In genomic region chr7:635227-635626, GRCh38 we compare ENCODE assay signal across 20 cellular contexts.
"Had no signal": no experiment of that assay in that cellular context is flagged by ENCODE, and none has a peak within 500 bp of the region (broad histone marks: within the 10 kb centered on the region; RNA-seq: fewer than 3 reads in every experiment).

No MANE protein-coding gene starts in this region.

- DNase-seq: activated CD4-positive, alpha-beta T cell treated with anti-CD3 and anti-CD28 coated beads, Interleukin-2, amount 10 ng/mL, durations not matched to agents 7 days and 5 days; activated naive CD4-positive, alpha-beta T cell; activated T-cell treated with anti-CD3 and anti-CD28 coated beads, Interleukin-2, amount 50 U/mL, for 1 hour; amniotic stem cell; effector memory CD8-positive, alpha-beta T cell; islet precursor cell; stimulated activated CD4-positive, alpha-beta T cell treated with anti-CD3 and anti-CD28 coated beads, Interleukin-4, amount 100 ng/mL, for 1 hour; substantia nigra; thyroid gland had no signal

- H3K4me1 Mint-ChIP-seq: memory B cell, nephron had no signal

- H3K4me3 ChIP-seq: breast epithelium, dorsolateral prefrontal cortex, thyroid gland had no signal

- H3K9me3 ChIP-seq: breast epithelium, thyroid gland had no signal

- H2AFZ ChIP-seq: parathyroid adenoma had no signal

- H3K4me3 Mint-ChIP-seq: activated CD4-positive, alpha-beta T cell treated with anti-CD3 and anti-CD28 coated beads, Interleukin-2, amount 10 ng/mL, durations not matched to agents 7 days and 5 days; activated naive CD8-positive, alpha-beta T cell; central memory CD8-positive, alpha-beta T cell; effector memory CD8-positive, alpha-beta T cell; memory B cell; nephron; stimulated activated naive CD8-positive, alpha-beta T cell treated with anti-CD3 and anti-CD28 coated beads, Interleukin-15, Interleukin-2, amounts not matched to agents 100 ng/mL and 50 ng/mL, for 24 hours had no signal

- H3K79me2 ChIP-seq: parathyroid adenoma had no signal

- H3K27ac Mint-ChIP-seq: activated CD4-positive, alpha-beta T cell treated with anti-CD3 and anti-CD28 coated beads, Interleukin-2, amount 10 ng/mL, durations not matched to agents 7 days and 5 days; activated naive CD8-positive, alpha-beta T cell; effector memory CD8-positive, alpha-beta T cell; memory B cell; nephron; stimulated activated naive CD8-positive, alpha-beta T cell treated with anti-CD3 and anti-CD28 coated beads, Interleukin-15, Interleukin-2, amounts not matched to agents 100 ng/mL and 50 ng/mL, for 24 hours had no signal

- H3K36me3 ChIP-seq: breast epithelium, thyroid gland had no signal

- H3K9ac ChIP-seq: parathyroid adenoma had no signal

- H3K27ac ChIP-seq: breast epithelium, parathyroid adenoma, thyroid gland had no signal

- H3K9me3 Mint-ChIP-seq: activated CD4-positive, alpha-beta T cell treated with anti-CD3 and anti-CD28 coated beads, Interleukin-2, amount 10 ng/mL, durations not matched to agents 7 days and 5 days; central memory CD8-positive, alpha-beta T cell; effector memory CD8-positive, alpha-beta T cell; memory B cell; nephron; stimulated activated naive CD8-positive, alpha-beta T cell treated with anti-CD3 and anti-CD28 coated beads, Interleukin-15, Interleukin-2, amounts not matched to agents 100 ng/mL and 50 ng/mL, for 24 hours had no signal

- H3K4me1 ChIP-seq: breast epithelium, parathyroid adenoma, thyroid gland had no signal

- H3K27me3 ChIP-seq: breast epithelium, dorsolateral prefrontal cortex, thyroid gland had no signal

- ATAC-seq: activated CD4-positive, CD25-positive, alpha-beta regulatory T cell treated with anti-CD3 and anti-CD28 coated beads, Interleukin-2, amount 50 U/mL, for 24 hours; effector memory CD8-positive, alpha-beta T cell; esophagus mucosa; left cardiac atrium had no signal
